15 cellular contexts compared by ENCODE assay signal in the genomic region with DNA sequence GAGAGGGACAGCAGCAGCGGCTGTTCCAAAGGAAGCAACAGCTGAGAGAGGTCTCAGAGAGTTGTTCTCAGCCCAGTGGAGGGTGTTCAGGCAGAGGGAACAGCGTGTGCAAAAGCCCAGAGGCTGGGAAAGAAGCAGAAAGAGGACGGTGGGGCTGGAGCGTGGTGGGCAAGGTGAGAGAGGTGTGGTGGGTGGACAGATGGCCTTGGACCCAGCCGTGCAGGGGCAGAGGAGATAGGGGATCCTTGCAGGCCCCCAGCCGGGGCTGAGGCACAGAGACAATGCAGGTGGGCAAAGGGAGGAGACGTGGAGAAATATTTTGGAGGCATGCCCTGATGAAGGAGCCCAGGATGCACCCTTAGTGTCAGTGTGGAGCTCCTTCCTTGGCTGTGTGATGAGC. TPM values are rescaled to one million over a fixed set of nuclear protein-coding genes. Genes with fewer than 3 reads are reported as not detected.
"Had no signal": no experiment of that assay in that cellular context is flagged by ENCODE, and none has a peak within 500 bp of the region (broad histone marks: within the 10 kb centered on the region; RNA-seq: fewer than 3 reads in every experiment).

No MANE protein-coding gene starts in this region.

RNA-seq across cellular contexts. Expression of a gene that starts 58.4 kb away (rescaled TPM):
- total RNA-seq: activated CD4-positive, alpha-beta memory T cell treated with anti-CD3 and anti-CD28 coated beads for 36 hours; activated CD4-positive, alpha-beta T cell treated with anti-CD3 and anti-CD28 coated beads for 36 hours; activated CD8-positive, alpha-beta memory T cell treated with anti-CD3 and anti-CD28 coated beads for 36 hours; activated CD8-positive, alpha-beta T cell treated with anti-CD3 and anti-CD28 coated beads for 36 hours; activated naive CD4-positive, alpha-beta T cell treated with anti-CD3 and anti-CD28 coated beads for 36 hours; activated naive CD4-positive, alpha-beta T cell treated with anti-CD3 and anti-CD28 coated beads, Interleukin-2, amount 50 U/mL, for 72 hours; activated naive CD8-positive, alpha-beta T cell treated with anti-CD3 and anti-CD28 coated beads, Interleukin-2, amount 10 ng/mL, durations not matched to agents 7 days and 5 days; activated T-cell treated with anti-CD3 and anti-CD28 coated beads, Interleukin-2, amount 50 U/mL, for 4 hours; activated T-cell treated with anti-CD3 and anti-CD28 coated beads, Interleukin-2, amount 50 U/mL, for 72 hours; activated T-helper 1 cell treated with anti-CD3 and anti-CD28 coated beads, Interleukin-12 subunit alpha, Interleukin-12 subunit beta, Interleukin-2, Interleukin-4 antibody, amounts not matched to agents 30 ng/mL and 10 ng/mL and 1 ng/mL, durations not matched to agents 14 hours and 24 hours and 36 hours; activated T-helper 17 cell treated with anti-CD3 and anti-CD28 coated beads, Interleukin-2, amount 50 U/mL, for 72 hours; ascending aorta; chondrocyte; T-cell; T-helper 1 cell treated with Interleukin-12 subunit alpha and Interleukin-12 subunit beta and Interleukin-4 antibody, amounts not matched to agents 30 ng/mL and 1 ng/mL, for 36 hours had no signal
